In genomic region chr11:19977941-19978340, GRCh38 we compare ENCODE assay signal across 25 cellular contexts.
DNase-seq lines count a peak whose midpoint lies in the region; ATAC-seq and TF ChIP-seq lines count a peak whose summit lies in the region.
"Had no signal": no experiment of that assay in that cellular context is flagged by ENCODE, and none has a peak within 500 bp of the region (broad histone marks: within the 10 kb centered on the region; RNA-seq: fewer than 3 reads in every experiment).

No MANE protein-coding gene starts in this region.

- no peak overlapping the region for H3K4me3 ChIP-seq in sigmoid colon
- H3K4me3 ChIP-seq: ascending aorta, gastrocnemius medialis, pancreas, thoracic aorta had no signal

- POLR2A ChIA-PET in RWPE1 (lab: Yijun Ruan, JAX; ENCODE audit: low non-redundant PET) = no interaction called here

- H3K4me1 ChIP-seq in foreskin keratinocyte = no peaks in the 10 kb centered on the region
- peaks cover 0 to 52% (median 44%) of the 10 kb centered on the region in 4 donors for H3K4me1 ChIP-seq in sigmoid colon

- no peaks in the 10 kb centered on the region for H3K27me3 ChIP-seq in foreskin keratinocyte
- no peaks in the 10 kb centered on the region for H3K27me3 ChIP-seq in sigmoid colon
- H3K27me3 ChIP-seq: ascending aorta, gastrocnemius medialis, pancreas had no signal

- H3K4me1 Mint-ChIP-seq in Calu3 (ENCODE audit: low read depth, unreplicated experiment) = peaks cover 50% of the 10 kb centered on the region

- peaks cover 30% of the 10 kb centered on the region for H3K36me3 Mint-ChIP-seq in Calu3 (ENCODE audit: insufficient read depth, unreplicated experiment)

- H3K4me3 Mint-ChIP-seq in Calu3 (ENCODE audit: low read depth, unreplicated experiment) = no peak overlapping the region
- H3K4me3 Mint-ChIP-seq: activated T-cell treated with anti-CD3 and anti-CD28 coated beads, Interleukin-2, amount 50 U/mL, for 24 hours; dendritic cell treated with granulocyte-macrophage colony-stimulating factor and Interleukin-4, amounts not matched to agents 40 ng/mL and 50 ng/mL, for 4 days; neural crest cell; T-helper 1 cell treated with Interleukin-12 subunit alpha and Interleukin-12 subunit beta and Interleukin-4 antibody, amounts not matched to agents 30 μg/mL and 1 μg/mL, for 36 hours had no signal

- H3K9me3 ChIP-seq in sigmoid colon = no peaks in the 10 kb centered on the region
- H3K9me3 ChIP-seq: ascending aorta, gastrocnemius medialis, pancreas, thoracic aorta had no signal

- ATAC-seq in foreskin keratinocyte = no peak
- ATAC-seq in HG02870 (IDR thresholded peaks at IDR 0.05; ENCODE audit: unreplicated experiment) = no peak
- ATAC-seq in GM18502 (IDR thresholded peaks at IDR 0.05; ENCODE audit: poor library complexity, unreplicated experiment) = no peak
- ATAC-seq: gastrocnemius medialis, HCT116, left colon had no signal

- 93 to 94% methylated on average over 9 of the region's 9 CpGs for WGBS in sigmoid colon, 2 donors

- no TSS peak for BruUV-seq in Calu3 (replicated peaks; lab: Mats Ljungman, UMichigan)

- TF ChIP-seq CTCF in Calu3 (IDR thresholded peaks at IDR 0.05; ENCODE audit: unreplicated experiment) = no peak
- no peak for TF ChIP-seq CTCF in RWPE1 (conservative IDR thresholded peaks at IDR 0.05; ENCODE audit: low read depth)
- TF ChIP-seq CTCF in foreskin keratinocyte (conservative IDR thresholded peaks at IDR 0.05) = no peak
- no peak for TF ChIP-seq CTCF in sigmoid colon (IDR thresholded peaks at IDR 0.05)

- no peak for TF ChIP-seq POLR2A in sigmoid colon (IDR thresholded peaks at IDR 0.05)

- CTCF ChIA-PET in Calu3 (lab: Charles Lee) = no interaction called here
- CTCF ChIA-PET in RWPE1 (lab: Yijun Ruan, JAX) = no interaction called here

- DNase-seq in Calu3 (no peak), RWPE1 (ENCODE audit: low spot score) (no peak), foreskin keratinocyte (no peak), sigmoid colon (peak; percentile 10)
- no peak for DNase-seq in activated effector memory CD4-positive, alpha-beta T cell treated with anti-CD3 and anti-CD28 coated beads, Interleukin-2, amount 50 U/mL, for 16 hours
- DNase-seq in activated naive CD4-positive, alpha-beta T cell treated with Interleukin-2 at 50 U/mL for 16 hours = no peak
- DNase-seq: activated CD4-positive, alpha-beta T cell treated with anti-CD3 and anti-CD28 coated beads, Interleukin-2, amount 50 U/mL, for 1 hour; activated CD4-positive, CD25-positive, alpha-beta regulatory T cell; activated gamma-delta T cell; activated T-cell treated with anti-CD3 and anti-CD28 coated beads, Interleukin-2, amount 50 U/mL, for 24 hours; gastrocnemius medialis; hypothalamus; left colon; NCI-H146; NCI-H2171 had no signal

- H3K27me3 Mint-ChIP-seq in Calu3 (ENCODE audit: unreplicated experiment) = no peaks in the 10 kb centered on the region
- H3K27me3 Mint-ChIP-seq: dendritic cell treated with granulocyte-macrophage colony-stimulating factor and Interleukin-4, amounts not matched to agents 40 ng/mL and 50 ng/mL, for 4 days had no signal

- peak overlapping the region; percentile 98 for H3K27ac Mint-ChIP-seq in Calu3 (ENCODE audit: unreplicated experiment)
- H3K27ac Mint-ChIP-seq: activated T-cell treated with anti-CD3 and anti-CD28 coated beads, Interleukin-2, amount 50 U/mL, for 24 hours; dendritic cell treated with granulocyte-macrophage colony-stimulating factor and Interleukin-4, amounts not matched to agents 40 ng/mL and 50 ng/mL, for 4 days; T-helper 1 cell treated with Interleukin-12 subunit alpha and Interleukin-12 subunit beta and Interleukin-4 antibody, amounts not matched to agents 30 μg/mL and 1 μg/mL, for 36 hours had no signal

- TF ChIP-seq EP300 in sigmoid colon (IDR thresholded peaks at IDR 0.05) = no peak

- H3K9me3 Mint-ChIP-seq in Calu3 (ENCODE audit: low read depth, unreplicated experiment) = no peaks in the 10 kb centered on the region
- H3K9me3 Mint-ChIP-seq: activated T-cell treated with anti-CD3 and anti-CD28 coated beads, Interleukin-2, amount 50 U/mL, for 24 hours; dendritic cell treated with granulocyte-macrophage colony-stimulating factor and Interleukin-4, amounts not matched to agents 40 ng/mL and 50 ng/mL, for 4 days; neural crest cell; stimulated activated naive CD8-positive, alpha-beta T cell treated with anti-CD3 and anti-CD28 coated beads, Interleukin-15, amount 100 ng/mL, for 72 hours; T-helper 1 cell treated with Interleukin-12 subunit alpha and Interleukin-12 subunit beta and Interleukin-4 antibody, amounts not matched to agents 30 μg/mL and 1 μg/mL, for 36 hours had no signal

- H3K36me3 ChIP-seq in sigmoid colon = peaks cover 0 to 25% (median 0%) of the 10 kb centered on the region in 4 donors
- H3K36me3 ChIP-seq: gastrocnemius medialis, pancreas had no signal

- H3K27ac ChIP-seq in RWPE1 = peak overlapping the region; percentile 68
- H3K27ac ChIP-seq in foreskin keratinocyte = peak overlapping the region; percentile 38
- peak overlapping the region in 2 of 4 donors; percentile 74 to 78 for H3K27ac ChIP-seq in sigmoid colon
- H3K27ac ChIP-seq: ascending aorta, gastrocnemius medialis had no signal

- intact Hi-C loops in Calu3 (cut with micrococcal nuclease; ENCODE audit: unreplicated experiment) (loop anchor here (2.0 kb wide), 1 partner anchor 23 kb away; no protein-coding TSS in a partner anchor), sigmoid colon (cut with DNase I) (no loop called here)
